Comparison of ENCODE assay signal across 10 cellular contexts in genomic region chr14:103207038-103207403, GRCh38.
A peak's percentile ranks its signal among the peaks of the same experiment; 100 is the strongest.
DNase-seq lines count a peak whose midpoint lies in the region; ATAC-seq, FAIRE-seq and TF ChIP-seq lines count a peak whose summit lies in the region.
"Had no signal": no experiment of that assay in that cellular context is flagged by ENCODE, and none has a peak within 500 bp of the region (broad histone marks: within the 10 kb centered on the region; RNA-seq: fewer than 3 reads in every experiment).

No MANE protein-coding gene starts in this region.

- ATAC-seq in right cardiac atrium (peak; percentile 86 to 93), HG03521 (IDR thresholded peaks at IDR 0.05; ENCODE audit: unreplicated experiment) (no peak), GM21717 (IDR thresholded peaks at IDR 0.05; ENCODE audit: unreplicated experiment) (no peak)

- H3K9ac ChIP-seq in astrocyte (ENCODE audit: low read length), result peak overlapping the region; percentile 70

- H3K9me3 Mint-ChIP-seq in astrocyte (ENCODE audit: unreplicated experiment), result peaks cover 11% of the 10 kb centered on the region

- H3K36me3 Mint-ChIP-seq in astrocyte (ENCODE audit: low read depth, unreplicated experiment), result peaks cover 3% of the 10 kb centered on the region

- H3K27me3 ChIP-seq in astrocyte (ENCODE audit: insufficient read depth, low read length) (peaks cover 6% of the 10 kb centered on the region), right cardiac atrium (ENCODE audit: control insufficient read depth, insufficient read depth) (no peaks in the 10 kb centered on the region), prostate gland (replicated peaks; ENCODE audit: insufficient read depth) (no peaks in the 10 kb centered on the region)
- H3K27me3 ChIP-seq: SJSA1 had no signal

- H4K20me1 ChIP-seq in astrocyte (ENCODE audit: insufficient read depth, low read length), result no peaks in the 10 kb centered on the region

- DNase-seq in EH (ENCODE audit: low read depth), result peak; percentile 76
- DNase-seq in astrocyte (ENCODE audit: low read depth), result peak; percentile 12
- DNase-seq in right cardiac atrium, result peak; percentile 89 to 97 (median 94)
- DNase-seq in prostate gland (ENCODE audit: low spot score), result peak; percentile 28
- no peak for DNase-seq in UCSD-AML1 (lab: John Stamatoyannopoulos, UW; ENCODE audit: unreplicated experiment)
- DNase-seq in NCI-H774 (lab: John Stamatoyannopoulos, UW), result no peak
- DNase-seq: stimulated activated CD4-positive, alpha-beta T cell treated with anti-CD3 and anti-CD28 coated beads, Interleukin-2, amount 100 ng/mL, for 24 hours had no signal

- intact Hi-C loops in right cardiac atrium (cut with DNase I), result no loop called here
- intact Hi-C loops in prostate gland (cut with DNase I), result no loop called here

- no peak for FAIRE-seq in astrocyte (lab: Jason Lieb, UNC)

- TF ChIP-seq CTCF in astrocyte (IDR thresholded peaks at IDR 0.05; ENCODE audit: insufficient read depth, low read depth, low read length) (no peak), prostate gland (IDR thresholded peaks at IDR 0.05) (no peak)

- H3K9me3 ChIP-seq in astrocyte (ENCODE audit: insufficient read depth, low read depth, low read length) (peaks cover 10% of the 10 kb centered on the region), right cardiac atrium (ENCODE audit: control insufficient read depth, low read length) (peaks cover 2% of the 10 kb centered on the region), prostate gland (no peaks in the 10 kb centered on the region)

- H3K27me3 Mint-ChIP-seq in astrocyte (ENCODE audit: low read depth, unreplicated experiment), result peaks cover 14% of the 10 kb centered on the region

- peak overlapping the region; percentile 45 for H3K4me3 Mint-ChIP-seq in astrocyte (ENCODE audit: unreplicated experiment)

- TF ChIP-seq POLR2A in prostate gland (IDR thresholded peaks at IDR 0.05), result no peak

- H3K79me2 ChIP-seq in astrocyte (ENCODE audit: insufficient read depth, low read length), result no peaks in the 10 kb centered on the region

- peak overlapping the region; percentile 90 for H2AFZ ChIP-seq in astrocyte (ENCODE audit: low read depth, low read length)

- H3K36me3 ChIP-seq in astrocyte (ENCODE audit: insufficient read depth, low read length), result no peaks in the 10 kb centered on the region
- no peaks in the 10 kb centered on the region for H3K36me3 ChIP-seq in prostate gland
- H3K36me3 ChIP-seq: SJSA1 had no signal

- H3K4me3 ChIP-seq in astrocyte (ENCODE audit: insufficient read depth, low read depth, low read length) (peak overlapping the region; percentile 25), right cardiac atrium (ENCODE audit: low read length) (peak overlapping the region; percentile 41), prostate gland (peak overlapping the region; percentile 38 to 41)
- H3K4me3 ChIP-seq: SJSA1 had no signal

- H3K4me1 Mint-ChIP-seq in astrocyte (ENCODE audit: low read depth, unreplicated experiment), result peaks cover 5% of the 10 kb centered on the region

- 9% methylated on average over 23 of the region's 23 CpGs for WGBS in right cardiac atrium
- WGBS in prostate gland, result 8% methylated on average over 22 of the region's 23 CpGs

- no peak overlapping the region for H3K27ac ChIP-seq in astrocyte (ENCODE audit: low read depth, low read length)
- no peak overlapping the region for H3K27ac ChIP-seq in right cardiac atrium (ENCODE audit: low read length)
- peak overlapping the region; percentile 54 to 62 for H3K27ac ChIP-seq in prostate gland
- H3K27ac ChIP-seq: SJSA1 had no signal

- H3K27ac Mint-ChIP-seq in astrocyte (ENCODE audit: unreplicated experiment), result no peak overlapping the region

- H3K4me1 ChIP-seq in astrocyte (ENCODE audit: insufficient read depth, low read length), result peaks cover 5% of the 10 kb centered on the region
- no peaks in the 10 kb centered on the region for H3K4me1 ChIP-seq in right cardiac atrium (ENCODE audit: control insufficient read depth, insufficient read depth, low read length)
- H3K4me1 ChIP-seq in prostate gland (replicated peaks), result no peaks in the 10 kb centered on the region
- H3K4me1 ChIP-seq: SJSA1 had no signal

- peak overlapping the region; percentile 85 for H3K4me2 ChIP-seq in astrocyte (ENCODE audit: low read length)

Comparison
In these comparisons a context has a peak if more than half of its experiments do, and no peak if none do; other contexts are left out.
1. DNase-seq: peak in EH (single experiment), astrocyte (single experiment), right cardiac atrium (3 of 3) and prostate gland (single experiment); none in UCSD-AML1 (single experiment) and NCI-H774 (single experiment).
2. H3K27ac ChIP-seq: peak in prostate gland (2 of 2); none in astrocyte (single experiment) and right cardiac atrium (single experiment).
3. ATAC-seq: peak in right cardiac atrium (2 of 2); none in HG03521 (single experiment) and GM21717 (single experiment).
4. Peak in every context shown above with its lines, with median percentiles within 50 percentile points of each other: H3K4me3 ChIP-seq.